8 cellular contexts compared by ENCODE assay signal in genomic region chr9:127921592-127922120, GRCh38. TPM values are rescaled to one million over a fixed set of nuclear protein-coding genes. Genes with fewer than 3 reads are reported as not detected.
A peak's percentile ranks its signal among the peaks of the same experiment; 100 is the strongest.
DNase-seq lines count a peak whose midpoint lies in the region; TF ChIP-seq lines count a peak whose summit lies in the region.

No MANE protein-coding gene starts in this region.

- H2AFZ ChIP-seq in Karpas-422 (ENCODE audit: low read length), result no peak overlapping the region

- peaks cover under 1% of the 10 kb centered on the region; the same call in 1 of the 2 replicates for H3K79me2 ChIP-seq in Karpas-422 (ENCODE audit: low read length)

- H3K27me3 ChIP-seq in Karpas-422 (ENCODE audit: low read length), result no peaks in the 10 kb centered on the region

- no peaks in the 10 kb centered on the region for H3K9me2 ChIP-seq in Karpas-422 (replicated peaks; ENCODE audit: insufficient read depth, low read length)

- TF ChIP-seq CTCF in VCaP (conservative IDR thresholded peaks at IDR 0.05), result peak; percentile 94

- DNase-seq in EL (peak; percentile 59), Karpas-422 (peak; percentile 87), T47D (ENCODE audit: low read depth in 1 of 2, low spot score in 1 of 2) (peak; percentile 69 to 97), kidney glomerular epithelial cell (lab: John Stamatoyannopoulos, UW) (peak; percentile 36), mesenteric fat pad (ENCODE audit: low spot score) (no peak), H4 (ENCODE audit: low spot score) (no peak)
- DNase-seq in stimulated activated CD4-positive, alpha-beta T cell treated with anti-CD3 and anti-CD28 coated beads, Interleukin-4, amount 100 ng/mL, for 48 hours (ENCODE audit: low read depth in 2 of 2), result peak; percentile 69 to 80

- no peaks in the 10 kb centered on the region for H3K36me3 ChIP-seq in Karpas-422 (ENCODE audit: insufficient read depth, low read length)

- no peaks in the 10 kb centered on the region for H3K9me3 ChIP-seq in Karpas-422 (ENCODE audit: low read length)

- H3K9ac ChIP-seq in Karpas-422 (ENCODE audit: low read length), result no peak overlapping the region

- no peak overlapping the region for H3K27ac ChIP-seq in Karpas-422 (ENCODE audit: low read length)
- H3K27ac ChIP-seq in VCaP, result peak overlapping the region; percentile 22; the same call in 1 of the 2 replicates

- no peak overlapping the region for H3K4me3 ChIP-seq in Karpas-422 (ENCODE audit: low read length)

- H4K20me1 ChIP-seq in Karpas-422 (ENCODE audit: insufficient read depth, low read depth, low read length), result no peaks in the 10 kb centered on the region

- in situ Hi-C loops in T47D (cut with HindIII; ENCODE audit: low pct_unique_long_range_greater_than_20kb, low sequenced_read_pairs), result no loop called here

- H3K4me1 ChIP-seq in Karpas-422 (ENCODE audit: low read length), result peaks cover 17% of the 10 kb centered on the region

- H3K4me2 ChIP-seq in Karpas-422 (ENCODE audit: low read depth, low read length, poor library complexity, severe bottlenecking), result peak overlapping the region; percentile 36

RNA-seq across cellular contexts. Expression of gene ST6GALNAC4, which starts 4.8 kb away (rescaled TPM):
- total RNA-seq in Karpas-422 (2014; rRNA removed; shearing (Covaris generic); ENCODE audit: low replicate concordance), result 23.5 and 41.6 TPM in 2 replicates
- 40.0 TPM for total RNA-seq in mesenteric fat pad
- 5.2 and 12.8 TPM in 2 replicates for total RNA-seq in H4 (2014; rRNA removed; shearing (Covaris generic))

RNA-seq across cellular contexts. Expression of gene PIP5KL1, which starts 8.9 kb away (rescaled TPM):
- total RNA-seq in Karpas-422 (2014; rRNA removed; shearing (Covaris generic); ENCODE audit: low replicate concordance), result 2.7 and 3.1 TPM in 2 replicates
- total RNA-seq in mesenteric fat pad, result 2.2 TPM
- total RNA-seq in H4 (2014; rRNA removed; shearing (Covaris generic)), result 0.95 and 2.6 TPM in 2 replicates

RNA-seq across cellular contexts. Expression of gene DPM2, which starts 16.0 kb away (rescaled TPM):
- 21.5 and 34.4 TPM in 2 replicates for total RNA-seq in Karpas-422 (2014; rRNA removed; shearing (Covaris generic); ENCODE audit: low replicate concordance)
- 20.9 TPM for total RNA-seq in mesenteric fat pad
- total RNA-seq in H4 (2014; rRNA removed; shearing (Covaris generic)), result 31.1 and 35.4 TPM in 2 replicates

RNA-seq across cellular contexts. Expression of gene ST6GALNAC6, which starts 22.3 kb away (rescaled TPM):
- 21.7 and 55.7 TPM in 2 replicates for total RNA-seq in Karpas-422 (2014; rRNA removed; shearing (Covaris generic); ENCODE audit: low replicate concordance)
- 109 TPM for total RNA-seq in mesenteric fat pad
- 12.4 and 14.8 TPM in 2 replicates for total RNA-seq in H4 (2014; rRNA removed; shearing (Covaris generic))

RNA-seq across cellular contexts. Expression of gene AK1, which starts 44.2 kb away (rescaled TPM):
- total RNA-seq in Karpas-422 (2014; rRNA removed; shearing (Covaris generic); ENCODE audit: low replicate concordance), result 1.0 and 32.6 TPM in 2 replicates
- total RNA-seq in mesenteric fat pad, result 68.3 TPM
- total RNA-seq in H4 (2014; rRNA removed; shearing (Covaris generic)), result 25.3 and 45.7 TPM in 2 replicates

Comparison
In these comparisons a context has a peak if more than half of its experiments do, and no peak if none do; other contexts are left out.
1. DNase-seq: peak in EL (single experiment), Karpas-422 (single experiment), T47D (2 of 2), kidney glomerular epithelial cell (single experiment) and stimulated activated CD4-positive, alpha-beta T cell treated with anti-CD3 and anti-CD28 coated beads, Interleukin-4, amount 100 ng/mL, for 48 hours (2 of 2); none in mesenteric fat pad (single experiment) and H4 (single experiment).